ENCODE assay signal across 9 cellular contexts in the genomic region with DNA sequence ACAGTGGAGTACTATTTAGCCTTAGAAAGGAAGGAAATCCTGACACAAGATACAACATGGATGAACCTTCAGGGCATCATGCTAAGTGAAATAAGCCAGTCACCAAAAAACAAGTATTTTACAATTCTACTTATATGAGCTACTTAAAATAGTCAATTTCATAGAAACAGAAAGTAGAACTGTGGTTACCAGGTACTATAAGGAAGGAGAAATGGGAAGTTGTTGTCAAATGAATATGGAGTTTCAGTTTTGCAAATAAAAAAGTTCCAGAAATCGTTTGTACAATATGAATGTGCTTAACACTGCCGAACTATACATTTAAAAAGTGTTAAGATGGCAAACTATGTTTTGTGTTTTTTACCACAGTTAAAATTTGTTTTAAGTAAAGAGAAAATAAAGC. TPM values are rescaled to one million over a fixed set of nuclear protein-coding genes. Genes with fewer than 3 reads are reported as not detected.
A peak's percentile ranks its signal among the peaks of the same experiment; 100 is the strongest.
DNase-seq lines count a peak whose midpoint lies in the region; ATAC-seq and TF ChIP-seq lines count a peak whose summit lies in the region.
"Had no signal": no experiment of that assay in that cellular context is flagged by ENCODE, and none has a peak within 500 bp of the region (broad histone marks: within the 10 kb centered on the region; RNA-seq: fewer than 3 reads in every experiment).

No MANE protein-coding gene starts in this region.

- H3K9me3 Mint-ChIP-seq in activated T-helper 2 cell treated with anti-CD3 and anti-CD28 coated beads, Interferon-gamma antibody, Interleukin-2, Interleukin-4, amounts not matched to agents 10 μg/mL and 5 μg/mL and 100 μg/mL, durations not matched to agents 14 hours and 24 hours and 36 hours, result peaks cover 21% of the 10 kb centered on the region

- H3K4me1 ChIP-seq in PC-9 (replicated peaks; ENCODE audit: insufficient read depth), result no peaks in the 10 kb centered on the region

- H3K79me2 ChIP-seq in PC-9 (ENCODE audit: low read depth), result no peaks in the 10 kb centered on the region

- H3K27ac Mint-ChIP-seq in activated T-helper 2 cell treated with anti-CD3 and anti-CD28 coated beads, Interferon-gamma antibody, Interleukin-2, Interleukin-4, amounts not matched to agents 10 μg/mL and 5 μg/mL and 100 μg/mL, durations not matched to agents 14 hours and 24 hours and 36 hours, result peak overlapping the region; percentile 62

- peaks cover 27% of the 10 kb centered on the region for H3K4me1 Mint-ChIP-seq in activated T-helper 2 cell treated with anti-CD3 and anti-CD28 coated beads, Interferon-gamma antibody, Interleukin-2, Interleukin-4, amounts not matched to agents 10 μg/mL and 5 μg/mL and 100 μg/mL, durations not matched to agents 14 hours and 24 hours and 36 hours (ENCODE audit: low read depth)

- H3K4me2 ChIP-seq in PC-9, result no peak overlapping the region

- no peak overlapping the region for H3K27ac ChIP-seq in PC-9

- H3K27me3 ChIP-seq in PC-9 (ENCODE audit: insufficient read depth, low read depth), result no peaks in the 10 kb centered on the region

- POLR2A ChIA-PET in PC-9 (lab: Charles Lee; ENCODE audit: unreplicated experiment), result no interaction called here

- no peaks in the 10 kb centered on the region for H3F3A ChIP-seq in PC-9 (ENCODE audit: insufficient read depth, low read depth)

- intact Hi-C loops in activated T-helper 2 cell treated with anti-CD3 and anti-CD28 coated beads, Interferon-gamma antibody, Interleukin-2, Interleukin-4, amounts not matched to agents 10 μg/mL and 5 μg/mL and 100 μg/mL, durations not matched to agents 14 hours and 24 hours and 36 hours (cut with micrococcal nuclease), result loop anchor here (2.0 kb wide), 2 partner anchors 17 to 41 kb away; no protein-coding TSS in a partner anchor
- intact Hi-C loops in PC-9 (cut with micrococcal nuclease; ENCODE audit: unreplicated experiment), result no loop called here

- H2AFZ ChIP-seq in PC-9, result no peak overlapping the region

- no TSS peak for BruUV-seq in PC-9 (replicated peaks; lab: Mats Ljungman, UMichigan)

- CTCF ChIA-PET in PC-9 (lab: Charles Lee), result interaction anchor here (0.6 kb wide), 1 partner anchor 36 kb away, joined by 6 read pairs; no protein-coding TSS in a partner anchor

- H3K9me3 ChIP-seq in PC-9 (ENCODE audit: insufficient read depth, low read depth), result no peaks in the 10 kb centered on the region

- DNase-seq in activated T-helper 2 cell treated with anti-CD3 and anti-CD28 coated beads, Interferon-gamma antibody, Interleukin-2, Interleukin-4, amounts not matched to agents 10 μg/mL and 5 μg/mL and 100 μg/mL, durations not matched to agents 14 hours and 24 hours and 36 hours (ENCODE audit: low spot score), result no peak
- no peak for DNase-seq in kidney tubule cell (ENCODE audit: low spot score)
- no peak for DNase-seq in PC-9
- no peak for DNase-seq in NCI-H1417 (lab: John Stamatoyannopoulos, UW)
- no peak for DNase-seq in NCI-H82 treated with DMSO at 0.1 percent for 48 hours (lab: John Stamatoyannopoulos, UW; ENCODE audit: unreplicated experiment)
- DNase-seq: NCI-H146 had no signal

- no peak overlapping the region for H3K4me3 ChIP-seq in PC-9

- H3K36me3 ChIP-seq in PC-9 (ENCODE audit: low read depth), result no peaks in the 10 kb centered on the region

- H3K36me3 Mint-ChIP-seq in activated T-helper 2 cell treated with anti-CD3 and anti-CD28 coated beads, Interferon-gamma antibody, Interleukin-2, Interleukin-4, amounts not matched to agents 10 μg/mL and 5 μg/mL and 100 μg/mL, durations not matched to agents 14 hours and 24 hours and 36 hours (ENCODE audit: low read depth), result peaks cover 9% of the 10 kb centered on the region

- no peaks in the 10 kb centered on the region for H4K20me1 ChIP-seq in PC-9 (ENCODE audit: insufficient read depth)

- H3K4me3 Mint-ChIP-seq in activated T-helper 2 cell treated with anti-CD3 and anti-CD28 coated beads, Interferon-gamma antibody, Interleukin-2, Interleukin-4, amounts not matched to agents 10 μg/mL and 5 μg/mL and 100 μg/mL, durations not matched to agents 14 hours and 24 hours and 36 hours (ENCODE audit: low read depth), result peak overlapping the region; percentile 66

- no peak for TF ChIP-seq CTCF in PC-9 (conservative IDR thresholded peaks at IDR 0.05)

- ATAC-seq in GM18498 (IDR thresholded peaks at IDR 0.05; ENCODE audit: unreplicated experiment) (peak; percentile 82), GM21390 (IDR thresholded peaks at IDR 0.05; ENCODE audit: unreplicated experiment) (peak; percentile 94), HG03378 (IDR thresholded peaks at IDR 0.05; ENCODE audit: unreplicated experiment) (peak; percentile 94)

- H3K9me2 ChIP-seq in PC-9 (ENCODE audit: insufficient read depth), result no peaks in the 10 kb centered on the region

- peaks cover 3% of the 10 kb centered on the region for H3K27me3 Mint-ChIP-seq in activated T-helper 2 cell treated with anti-CD3 and anti-CD28 coated beads, Interferon-gamma antibody, Interleukin-2, Interleukin-4, amounts not matched to agents 10 μg/mL and 5 μg/mL and 100 μg/mL, durations not matched to agents 14 hours and 24 hours and 36 hours (ENCODE audit: low read depth)

RNA-seq across cellular contexts. Expression of a gene that starts 26.8 kb away (rescaled TPM):
- 1.1 and 1.8 TPM in 2 replicates for total RNA-seq in activated T-helper 2 cell treated with anti-CD3 and anti-CD28 coated beads, Interferon-gamma antibody, Interleukin-2, Interleukin-4, amounts not matched to agents 10 μg/mL and 5 μg/mL and 100 μg/mL, durations not matched to agents 14 hours and 24 hours and 36 hours
- total RNA-seq in PC-9 (2021), result 8.9 and 12.1 TPM in 2 replicates
